ENCODE assay signal across 11 cellular contexts in the genomic region with DNA sequence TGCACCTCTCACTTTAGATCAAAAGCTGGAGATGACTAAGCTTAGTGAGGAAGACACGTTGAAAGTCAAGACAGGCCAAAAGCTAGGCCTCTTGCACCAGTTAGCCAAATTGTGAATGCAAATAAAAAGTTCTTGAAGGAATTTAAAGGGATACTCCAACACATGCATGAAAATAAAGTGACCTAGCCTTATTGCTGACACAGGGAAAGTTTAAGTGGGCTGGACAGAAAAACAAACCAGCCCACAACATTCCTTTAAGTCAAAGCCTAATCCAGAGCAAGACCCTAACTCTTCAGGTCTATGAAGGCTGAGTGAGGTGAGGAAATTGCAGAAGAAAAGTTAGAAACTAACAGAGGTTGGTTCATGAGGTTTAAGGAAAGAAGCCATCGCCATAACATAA.
"Had no signal": no experiment of that assay in that cellular context is flagged by ENCODE, and none has a peak within 500 bp of the region (broad histone marks: within the 10 kb centered on the region; RNA-seq: fewer than 3 reads in every experiment).

No MANE protein-coding gene starts in this region.

- DNase-seq: GM23248, GOT3, H7, H9, HCEC 1CT, HFFc6 had no signal

- ATAC-seq: GM23338, HCT116 had no signal

- H3K4me3 ChIP-seq: GM23248, GM23338, HAP-1 had no signal

- H3K9ac ChIP-seq: GM23248 had no signal

- H3K27ac ChIP-seq: GM23248 had no signal

- H3K9me3 Mint-ChIP-seq: HFFc6 had no signal

- H3K36me3 ChIP-seq: HAP-1 had no signal

- H3K9me3 ChIP-seq: HAP-1 had no signal

- H3K27ac Mint-ChIP-seq: GM23338, H9, HFFc6 had no signal

- H2AFZ ChIP-seq: GM23248, GM23338 had no signal

- H3K4me2 ChIP-seq: GM23338 had no signal

- H3K4me3 Mint-ChIP-seq: GM23338, H9, HFFc6 had no signal

- FAIRE-seq: H1, H54 had no signal

- H3K4me1 ChIP-seq: HAP-1 had no signal
